ENCODE assay signal across 31 cellular contexts in the genomic region with DNA sequence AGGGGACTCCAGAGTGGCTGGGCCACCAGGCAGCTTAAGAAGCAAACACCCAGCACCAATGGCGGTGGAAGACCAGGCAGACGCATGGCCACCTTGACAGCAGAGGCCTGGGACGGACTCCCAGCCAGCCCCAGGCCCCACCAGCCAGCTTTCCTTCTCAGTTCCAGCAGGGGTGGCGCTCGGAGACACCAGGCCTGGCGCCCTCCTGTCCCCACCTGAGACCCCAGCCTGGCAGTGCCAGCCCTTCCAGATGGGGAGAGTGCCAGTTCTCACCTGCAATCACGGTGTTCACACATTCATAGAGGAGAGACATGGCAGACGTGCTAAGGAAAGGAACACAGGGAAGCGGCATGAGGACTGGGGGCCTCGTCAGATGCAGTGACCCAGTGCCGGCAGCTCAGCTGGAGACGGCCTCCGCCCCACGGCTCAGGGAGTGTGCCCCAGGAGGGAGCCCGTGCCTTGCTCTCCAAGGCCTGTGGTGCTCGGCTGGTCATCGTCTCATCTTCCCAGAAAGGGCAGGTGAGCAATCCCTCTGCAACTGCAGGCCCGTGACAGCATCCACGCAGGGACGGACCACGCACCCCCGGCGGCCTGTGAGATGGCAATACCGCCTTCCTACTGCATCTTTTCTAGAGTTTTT.
"Had no signal": no experiment of that assay in that cellular context is flagged by ENCODE, and none has a peak within 500 bp of the region (broad histone marks: within the 10 kb centered on the region; RNA-seq: fewer than 3 reads in every experiment).

No MANE protein-coding gene starts in this region.

- H3K4me1 Mint-ChIP-seq: activated CD4-positive, alpha-beta T cell treated with anti-CD3 and anti-CD28 coated beads for 36 hours; activated CD4-positive, alpha-beta T cell treated with anti-CD3 and anti-CD28 coated beads, Interleukin-2, amount 10 ng/mL, durations not matched to agents 24 days and 14 days; activated CD8-positive, alpha-beta memory T cell treated with anti-CD3 and anti-CD28 coated beads, Interleukin-2, amount 10 ng/mL, durations not matched to agents 7 days and 5 days; activated naive CD4-positive, alpha-beta T cell treated with anti-CD3 and anti-CD28 coated beads, Interleukin-2, amount 50 U/mL, for 24 hours; activated naive CD8-positive, alpha-beta T cell treated with anti-CD3 and anti-CD28 coated beads for 36 hours; activated naive CD8-positive, alpha-beta T cell treated with anti-CD3 and anti-CD28 coated beads, Interleukin-2, amount 50 U/mL, for 24 hours had no signal

- ATAC-seq: activated CD4-positive, alpha-beta T cell treated with anti-CD3 and anti-CD28 coated beads for 36 hours; activated CD8-positive, alpha-beta memory T cell treated with anti-CD3 and anti-CD28 coated beads, Interleukin-2, amount 10 ng/mL, durations not matched to agents 7 days and 5 days; activated CD8-positive, alpha-beta T cell treated with anti-CD3 and anti-CD28 coated beads, Interleukin-2, amount 10 ng/mL, durations not matched to agents 7 days and 5 days; activated naive CD8-positive, alpha-beta T cell treated with anti-CD3 and anti-CD28 coated beads, Interleukin-2, amount 50 U/mL, for 24 hours; body of pancreas; gastroesophageal sphincter had no signal

- H3K4me1 ChIP-seq: adrenal gland, body of pancreas, colonic mucosa, esophagus squamous epithelium, gastroesophageal sphincter had no signal

- H3K27ac Mint-ChIP-seq: activated CD4-positive, alpha-beta memory T cell treated with anti-CD3 and anti-CD28 coated beads for 36 hours; activated CD4-positive, alpha-beta T cell treated with anti-CD3 and anti-CD28 coated beads for 36 hours; activated CD4-positive, alpha-beta T cell treated with anti-CD3 and anti-CD28 coated beads, Interleukin-2, amount 10 ng/mL, durations not matched to agents 24 days and 14 days; activated CD8-positive, alpha-beta memory T cell treated with anti-CD3 and anti-CD28 coated beads, Interleukin-2, amount 10 ng/mL, durations not matched to agents 7 days and 5 days; activated CD8-positive, alpha-beta T cell treated with anti-CD3 and anti-CD28 coated beads, Interleukin-2, amount 10 ng/mL, durations not matched to agents 7 days and 5 days; activated naive CD4-positive, alpha-beta T cell treated with anti-CD3 and anti-CD28 coated beads for 36 hours; activated naive CD4-positive, alpha-beta T cell treated with anti-CD3 and anti-CD28 coated beads, Interleukin-2, amount 50 U/mL, for 24 hours; activated naive CD8-positive, alpha-beta T cell treated with anti-CD3 and anti-CD28 coated beads for 36 hours; activated naive CD8-positive, alpha-beta T cell treated with anti-CD3 and anti-CD28 coated beads, Interleukin-2, amount 50 U/mL, for 24 hours; activated T-helper 1 cell treated with anti-CD3 and anti-CD28 coated beads, Interleukin-12 subunit alpha, Interleukin-12 subunit beta, Interleukin-2, Interleukin-4 antibody, amounts not matched to agents 30 ng/mL and 10 ng/mL and 1 ng/mL, durations not matched to agents 14 hours and 24 hours and 36 hours; activated T-helper 2 cell treated with anti-CD3 and anti-CD28 coated beads, Interferon-gamma antibody, Interleukin-2, Interleukin-4, amounts not matched to agents 10 μg/mL and 5 μg/mL and 100 μg/mL, durations not matched to agents 14 hours and 24 hours and 36 hours had no signal

- H3K27me3 Mint-ChIP-seq: activated CD4-positive, alpha-beta memory T cell treated with anti-CD3 and anti-CD28 coated beads for 36 hours; activated CD4-positive, alpha-beta T cell treated with anti-CD3 and anti-CD28 coated beads for 36 hours; activated CD4-positive, alpha-beta T cell treated with anti-CD3 and anti-CD28 coated beads, Interleukin-2, amount 10 ng/mL, durations not matched to agents 24 days and 14 days; activated CD8-positive, alpha-beta memory T cell treated with anti-CD3 and anti-CD28 coated beads, Interleukin-2, amount 10 ng/mL, durations not matched to agents 7 days and 5 days; activated naive CD4-positive, alpha-beta T cell treated with anti-CD3 and anti-CD28 coated beads, Interleukin-2, amount 50 U/mL, for 24 hours; activated naive CD8-positive, alpha-beta T cell treated with anti-CD3 and anti-CD28 coated beads for 36 hours; activated naive CD8-positive, alpha-beta T cell treated with anti-CD3 and anti-CD28 coated beads, Interleukin-2, amount 50 U/mL, for 24 hours had no signal

- H3K9me3 ChIP-seq: adrenal gland, body of pancreas, colonic mucosa, esophagus squamous epithelium, gastroesophageal sphincter had no signal

- H3K36me3 Mint-ChIP-seq: activated naive CD4-positive, alpha-beta T cell treated with anti-CD3 and anti-CD28 coated beads, Interleukin-2, amount 50 U/mL, for 24 hours had no signal

- DNase-seq: activated CD4-positive, alpha-beta memory T cell treated with anti-CD3 and anti-CD28 coated beads for 36 hours; activated CD4-positive, alpha-beta T cell treated with anti-CD3 and anti-CD28 coated beads for 36 hours; activated CD4-positive, alpha-beta T cell treated with anti-CD3 and anti-CD28 coated beads, Interleukin-2, amount 10 ng/mL, durations not matched to agents 24 days and 14 days; activated CD4-positive, CD25-positive, alpha-beta regulatory T cell; activated CD4-positive, CD25-positive, alpha-beta regulatory T cell treated with anti-CD3 and anti-CD28 coated beads, Interleukin-2, amount 50 U/mL, for 72 hours; activated CD8-positive, alpha-beta memory T cell treated with anti-CD3 and anti-CD28 coated beads, Interleukin-2, amount 10 ng/mL, durations not matched to agents 7 days and 5 days; activated CD8-positive, alpha-beta memory T cell treated with anti-CD3 and anti-CD28 coated beads, Interleukin-2, amount 50 U/mL, for 4 hours; activated CD8-positive, alpha-beta T cell treated with anti-CD3 and anti-CD28 coated beads, Interleukin-2, amount 10 ng/mL, durations not matched to agents 7 days and 5 days; activated effector memory CD4-positive, alpha-beta T cell treated with anti-CD3 and anti-CD28 coated beads, Interleukin-2, amount 50 U/mL, for 16 hours; activated naive CD4-positive, alpha-beta T cell treated with anti-CD3 and anti-CD28 coated beads for 36 hours; activated naive CD8-positive, alpha-beta T cell treated with anti-CD3 and anti-CD28 coated beads for 36 hours; activated naive CD8-positive, alpha-beta T cell treated with anti-CD3 and anti-CD28 coated beads, Interleukin-2, amount 50 U/mL, for 24 hours; activated T-cell treated with anti-CD3 and anti-CD28 coated beads, Interleukin-2, amount 50 U/mL, for 1 hour; activated T-cell treated with anti-CD3 and anti-CD28 coated beads, Interleukin-2, amount 50 U/mL, for 48 hours; amygdala; central memory CD4-positive, alpha-beta T cell; cerebellar nuclear complex; colonic mucosa; effector CD8-positive, alpha-beta T cell; esophagus squamous epithelium; foreskin melanocyte; T-helper 2 cell had no signal

- H3K27ac ChIP-seq: adrenal gland, body of pancreas, colonic mucosa, epithelial cell of prostate, esophagus squamous epithelium, gastroesophageal sphincter had no signal

- H3K27me3 ChIP-seq: adrenal gland, body of pancreas, colonic mucosa, esophagus squamous epithelium, gastroesophageal sphincter had no signal

- H3K4me3 Mint-ChIP-seq: activated CD4-positive, alpha-beta memory T cell treated with anti-CD3 and anti-CD28 coated beads for 36 hours; activated CD4-positive, alpha-beta T cell treated with anti-CD3 and anti-CD28 coated beads for 36 hours; activated CD4-positive, alpha-beta T cell treated with anti-CD3 and anti-CD28 coated beads, Interleukin-2, amount 10 ng/mL, durations not matched to agents 24 days and 14 days; activated CD8-positive, alpha-beta memory T cell treated with anti-CD3 and anti-CD28 coated beads, Interleukin-2, amount 10 ng/mL, durations not matched to agents 7 days and 5 days; activated CD8-positive, alpha-beta T cell treated with anti-CD3 and anti-CD28 coated beads, Interleukin-2, amount 10 ng/mL, durations not matched to agents 7 days and 5 days; activated naive CD4-positive, alpha-beta T cell treated with anti-CD3 and anti-CD28 coated beads for 36 hours; activated naive CD4-positive, alpha-beta T cell treated with anti-CD3 and anti-CD28 coated beads, Interleukin-2, amount 50 U/mL, for 24 hours; activated naive CD8-positive, alpha-beta T cell treated with anti-CD3 and anti-CD28 coated beads for 36 hours; activated naive CD8-positive, alpha-beta T cell treated with anti-CD3 and anti-CD28 coated beads, Interleukin-2, amount 50 U/mL, for 24 hours; activated T-helper 1 cell treated with anti-CD3 and anti-CD28 coated beads, Interleukin-12 subunit alpha, Interleukin-12 subunit beta, Interleukin-2, Interleukin-4 antibody, amounts not matched to agents 30 ng/mL and 10 ng/mL and 1 ng/mL, durations not matched to agents 14 hours and 24 hours and 36 hours had no signal

- FAIRE-seq: endometrium, endothelial cell of umbilical vein had no signal

- H3K4me3 ChIP-seq: adrenal gland, body of pancreas, colonic mucosa, esophagus squamous epithelium, gastroesophageal sphincter had no signal

- H3K9me3 Mint-ChIP-seq: activated CD4-positive, alpha-beta memory T cell treated with anti-CD3 and anti-CD28 coated beads for 36 hours; activated CD4-positive, alpha-beta T cell treated with anti-CD3 and anti-CD28 coated beads, Interleukin-2, amount 10 ng/mL, durations not matched to agents 24 days and 14 days; activated naive CD4-positive, alpha-beta T cell treated with anti-CD3 and anti-CD28 coated beads for 36 hours; activated naive CD4-positive, alpha-beta T cell treated with anti-CD3 and anti-CD28 coated beads, Interleukin-2, amount 50 U/mL, for 24 hours; activated naive CD8-positive, alpha-beta T cell treated with anti-CD3 and anti-CD28 coated beads for 36 hours; activated naive CD8-positive, alpha-beta T cell treated with anti-CD3 and anti-CD28 coated beads, Interleukin-2, amount 50 U/mL, for 24 hours; activated T-helper 1 cell treated with anti-CD3 and anti-CD28 coated beads, Interleukin-12 subunit alpha, Interleukin-12 subunit beta, Interleukin-2, Interleukin-4 antibody, amounts not matched to agents 30 ng/mL and 10 ng/mL and 1 ng/mL, durations not matched to agents 14 hours and 24 hours and 36 hours; activated T-helper 2 cell treated with anti-CD3 and anti-CD28 coated beads, Interferon-gamma antibody, Interleukin-2, Interleukin-4, amounts not matched to agents 10 μg/mL and 5 μg/mL and 100 μg/mL, durations not matched to agents 14 hours and 24 hours and 36 hours had no signal
